ENCODE assay signal across 13 cellular contexts in genomic region chr17:4853195-4853762, GRCh38. TPM values are rescaled to one million over a fixed set of nuclear protein-coding genes. Genes with fewer than 3 reads are reported as not detected.
DNase-seq lines count a peak whose midpoint lies in the region; ATAC-seq and TF ChIP-seq lines count a peak whose summit lies in the region.
"Had no signal": no experiment of that assay in that cellular context is flagged by ENCODE, and none has a peak within 500 bp of the region (broad histone marks: within the 10 kb centered on the region; RNA-seq: fewer than 3 reads in every experiment).

No MANE protein-coding gene starts in this region.

- no peaks in the 10 kb centered on the region for H3K9me3 Mint-ChIP-seq in chondrocyte (ENCODE audit: low read depth)
- H3K9me3 Mint-ChIP-seq in mesothelial cell of epicardium = no peaks in the 10 kb centered on the region
- H3K9me3 Mint-ChIP-seq: activated B cell treated with CpG ODN at 0.5 μM for 24 hours, neural progenitor cell had no signal

- H3K4me3 Mint-ChIP-seq in chondrocyte (ENCODE audit: unreplicated experiment) = no peak overlapping the region
- H3K4me3 Mint-ChIP-seq in mesothelial cell of epicardium = no peak overlapping the region
- H3K4me3 Mint-ChIP-seq: activated B cell treated with CpG ODN at 0.5 μM for 24 hours had no signal

- no peaks in the 10 kb centered on the region for H3K27me3 Mint-ChIP-seq in chondrocyte (ENCODE audit: low read depth)
- H3K27me3 Mint-ChIP-seq in mesothelial cell of epicardium (ENCODE audit: low read depth) = no peaks in the 10 kb centered on the region
- H3K27me3 Mint-ChIP-seq: activated B cell treated with CpG ODN at 0.5 μM for 24 hours had no signal

- ATAC-seq in HG03442 (IDR thresholded peaks at IDR 0.05; ENCODE audit: unreplicated experiment) = no peak
- no peak for ATAC-seq in GM18858 (IDR thresholded peaks at IDR 0.05; ENCODE audit: unreplicated experiment)
- ATAC-seq: left lung had no signal

- TF ChIP-seq CTCF in GM12865 (IDR thresholded peaks at IDR 0.05; ENCODE audit: insufficient read depth, low read depth, low read length, missing control alignments) (no peak), chondrocyte (IDR thresholded peaks at IDR 0.05) (no peak), mesothelial cell of epicardium (IDR thresholded peaks at IDR 0.05; ENCODE audit: unreplicated experiment) (no peak)

- peak overlapping the region; percentile 45 for H3K27ac Mint-ChIP-seq in chondrocyte (ENCODE audit: unreplicated experiment)
- peak overlapping the region; percentile 96 for H3K27ac Mint-ChIP-seq in mesothelial cell of epicardium
- H3K27ac Mint-ChIP-seq: activated B cell treated with CpG ODN at 0.5 μM for 24 hours had no signal

- no peak overlapping the region for H3K4me3 ChIP-seq in GM12865 (ENCODE audit: low read depth, low read length)
- H3K4me3 ChIP-seq: left lung, neural progenitor cell had no signal

- H3K36me3 Mint-ChIP-seq in chondrocyte (ENCODE audit: low read depth) = peaks cover 7% of the 10 kb centered on the region
- no peaks in the 10 kb centered on the region for H3K36me3 Mint-ChIP-seq in mesothelial cell of epicardium

- peaks cover 67% of the 10 kb centered on the region for H3K4me1 Mint-ChIP-seq in chondrocyte (ENCODE audit: low read depth)
- H3K4me1 Mint-ChIP-seq in mesothelial cell of epicardium = peaks cover 72% of the 10 kb centered on the region

- DNase-seq in GM12865 (ENCODE audit: low read depth) (peak; percentile 12), NCI-H510A treated with DMSO at 0.1 percent for 48 hours (lab: John Stamatoyannopoulos, UW) (peak; percentile 66), chondrocyte (ENCODE audit: low spot score) (no peak), mesothelial cell of epicardium (ENCODE audit: low spot score in 2 of 2, unreplicated experiment in 2 of 2) (no peak)
- DNase-seq in activated CD8-positive, alpha-beta memory T cell treated with anti-CD3 and anti-CD28 coated beads for 24 hours = no peak
- DNase-seq: activated B cell treated with CpG ODN at 0.5 μM for 24 hours; activated effector memory CD4-positive, alpha-beta T cell treated with Interleukin-2 at 50 U/mL for 16 hours; GOT3; Karpas-422; left lung had no signal

RNA-seq across cellular contexts. Expression of gene MINK1, which starts 20.1 kb away (rescaled TPM):
- total RNA-seq in chondrocyte (89.1 to 93.0 TPM (median 90.6 TPM) in 3 replicates), mesothelial cell of epicardium (113 to 117 TPM (median 114 TPM) in 3 replicates)

RNA-seq across cellular contexts. Expression of gene C17orf107, which starts 46.1 kb away (rescaled TPM):
- total RNA-seq in chondrocyte (1.5 to 1.8 TPM (median 1.6 TPM) in 3 replicates), mesothelial cell of epicardium (8.6 to 9.3 TPM (median 9.2 TPM) in 3 replicates)

RNA-seq across cellular contexts. Expression of gene PLD2, which starts 46.3 kb away (rescaled TPM):
- 30.3 to 35.3 TPM (median 32.1 TPM) in 3 replicates for total RNA-seq in chondrocyte
- total RNA-seq in mesothelial cell of epicardium = 77.3 to 83.6 TPM (median 82.5 TPM) in 3 replicates

RNA-seq across cellular contexts. Expression of gene CHRNE, which starts 49.6 kb away (rescaled TPM):
- total RNA-seq in chondrocyte = 0.22 to 0.35 TPM in 2 of 3 replicates, not detected in the other
- total RNA-seq in mesothelial cell of epicardium = 1.5 to 1.9 TPM (median 1.7 TPM) in 3 replicates

Comparison
In these comparisons a context has a peak if more than half of its experiments do, and no peak if none do; other contexts are left out.
1. DNase-seq: peak in GM12865 (single experiment) and NCI-H510A treated with DMSO at 0.1 percent for 48 hours (single experiment); none in chondrocyte (single experiment), mesothelial cell of epicardium (0 of 2) and activated CD8-positive, alpha-beta memory T cell treated with anti-CD3 and anti-CD28 coated beads for 24 hours (single experiment).